9 cellular contexts compared by ENCODE assay signal in the genomic region with DNA sequence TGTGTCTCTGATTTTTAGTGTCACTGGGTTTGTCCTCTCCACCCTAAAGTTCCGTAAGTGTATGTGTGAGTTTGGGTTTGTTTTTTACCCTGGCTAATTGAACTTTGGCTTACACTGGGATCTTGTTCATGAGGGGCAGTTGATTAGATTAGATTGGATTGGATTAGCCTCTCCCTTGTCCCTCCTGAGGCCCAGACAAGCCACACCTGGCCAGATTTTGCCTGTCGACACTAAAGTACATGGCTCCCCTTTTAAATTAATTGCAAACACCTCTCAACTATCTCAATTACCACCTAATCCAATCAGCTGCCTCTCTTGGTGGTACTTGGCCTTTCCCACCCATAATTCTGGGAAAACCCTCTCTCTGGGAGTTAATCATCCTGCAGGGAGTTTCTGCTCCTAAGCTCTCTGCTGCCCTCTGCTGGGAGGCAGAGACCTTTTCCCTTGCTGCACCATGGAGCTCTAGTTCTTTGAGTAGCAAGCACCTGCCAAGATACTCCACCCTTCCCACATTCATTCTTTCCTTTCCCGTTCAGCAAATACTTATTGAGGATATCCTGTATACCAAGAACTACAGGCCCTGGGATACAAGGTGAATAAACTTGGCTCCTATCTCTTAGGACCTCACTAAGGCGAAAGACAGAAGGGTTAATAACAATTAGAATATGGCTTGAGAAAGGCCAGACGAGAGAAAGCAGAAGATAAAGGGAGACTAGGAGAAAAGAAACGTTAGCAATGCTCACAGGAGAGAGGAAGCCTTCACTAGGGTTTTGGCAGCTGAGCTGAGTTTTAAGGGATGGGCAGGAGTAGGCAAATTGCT. TPM values are rescaled to one million over a fixed set of nuclear protein-coding genes. Genes with fewer than 3 reads are reported as not detected.
DNase-seq lines count a peak whose midpoint lies in the region; ATAC-seq and TF ChIP-seq lines count a peak whose summit lies in the region.
"Had no signal": no experiment of that assay in that cellular context is flagged by ENCODE, and none has a peak within 500 bp of the region (broad histone marks: within the 10 kb centered on the region; RNA-seq: fewer than 3 reads in every experiment).

No MANE protein-coding gene starts in this region.

- H3K36me3 Mint-ChIP-seq in CD8-positive, alpha-beta memory T cell: no peaks in the 10 kb centered on the region
- no peaks in the 10 kb centered on the region for H3K36me3 Mint-ChIP-seq in activated T-cell treated with anti-CD3 and anti-CD28 coated beads, Interleukin-2, amount 50 U/mL, for 24 hours (ENCODE audit: low read depth)
- no peaks in the 10 kb centered on the region for H3K36me3 Mint-ChIP-seq in nephron progenitor cell (ENCODE audit: low read depth)
- H3K36me3 Mint-ChIP-seq: IgD-negative memory B cell had no signal

- H3K4me1 ChIP-seq in CD8-positive, alpha-beta memory T cell (ENCODE audit: insufficient read depth, low read length): no peaks in the 10 kb centered on the region
- H3K4me1 ChIP-seq in OCI-LY7 (ENCODE audit: insufficient read depth, low read length, poor library complexity, severe bottlenecking): no peaks in the 10 kb centered on the region
- H3K4me1 ChIP-seq in fibroblast of lung (ENCODE audit: control insufficient read depth, extremely low read depth, insufficient read depth, low read length): no peaks in the 10 kb centered on the region

- H3K9me3 Mint-ChIP-seq in CD8-positive, alpha-beta memory T cell: no peaks in the 10 kb centered on the region
- H3K9me3 Mint-ChIP-seq in activated T-cell treated with anti-CD3 and anti-CD28 coated beads, Interleukin-2, amount 50 U/mL, for 24 hours: no peaks in the 10 kb centered on the region
- H3K9me3 Mint-ChIP-seq in nephron progenitor cell: no peaks in the 10 kb centered on the region
- H3K9me3 Mint-ChIP-seq in stimulated activated naive CD8-positive, alpha-beta T cell treated with anti-CD3 and anti-CD28 coated beads, Interleukin-15, amount 100 ng/mL, for 72 hours: no peaks in the 10 kb centered on the region
- H3K9me3 Mint-ChIP-seq: IgD-negative memory B cell had no signal

- no TSS peak for BruUV-seq in OCI-LY7 (replicated peaks; lab: Mats Ljungman, UMichigan)

- no peaks in the 10 kb centered on the region for H3K27me3 ChIP-seq in CD8-positive, alpha-beta memory T cell (ENCODE audit: insufficient read depth, low read length, poor library complexity, severe bottlenecking)
- no peaks in the 10 kb centered on the region for H3K27me3 ChIP-seq in fibroblast of lung (ENCODE audit: control insufficient read depth, insufficient read depth, low read length)

- H3K79me2 ChIP-seq in OCI-LY7 (ENCODE audit: insufficient read depth, low read depth, low read length) (no peaks in the 10 kb centered on the region), fibroblast of lung (ENCODE audit: control insufficient read depth, insufficient read depth, low read length) (no peaks in the 10 kb centered on the region)

- H3K36me3 ChIP-seq in CD8-positive, alpha-beta memory T cell (ENCODE audit: insufficient read depth, low read length): no peaks in the 10 kb centered on the region
- no peaks in the 10 kb centered on the region for H3K36me3 ChIP-seq in OCI-LY7 (ENCODE audit: insufficient read depth, low read length)
- no peaks in the 10 kb centered on the region for H3K36me3 ChIP-seq in fibroblast of lung (ENCODE audit: control insufficient read depth, insufficient read depth, low read length)

- POLR2A ChIA-PET in CD8-positive, alpha-beta memory T cell (lab: Charles Lee): no interaction called here
- POLR2A ChIA-PET in OCI-LY7 (lab: Charles Lee): no interaction called here

- DNase-seq in CD8-positive, alpha-beta memory T cell: peak; percentile 25 to 60 (median 42)
- DNase-seq in HT-29 (ENCODE audit: low spot score) (peak; percentile 91), OCI-LY7 (ENCODE audit: low spot score) (peak; percentile 60), fibroblast of lung (ENCODE audit: low read depth in 2 of 2) (peak; percentile 52 to 77), nephron progenitor cell (peak; percentile 88)
- peak; percentile 66 for DNase-seq in activated T-cell treated with anti-CD3 and anti-CD28 coated beads, Interleukin-2, amount 50 U/mL, for 24 hours
- peak; percentile 29 to 39 for DNase-seq in stimulated activated naive CD8-positive, alpha-beta T cell treated with anti-CD3 and anti-CD28 coated beads, Interleukin-15, amount 100 ng/mL, for 72 hours

- no peaks in the 10 kb centered on the region for H3K9me3 ChIP-seq in CD8-positive, alpha-beta memory T cell (ENCODE audit: low read length)
- H3K9me3 ChIP-seq in OCI-LY7 (ENCODE audit: low read length) (no peaks in the 10 kb centered on the region), fibroblast of lung (ENCODE audit: control insufficient read depth, insufficient read depth, low read depth, low read length) (no peaks in the 10 kb centered on the region)

- CTCF ChIA-PET in CD8-positive, alpha-beta memory T cell (lab: Charles Lee): interaction anchor here (0.7 to 1.8 kb wide), 11 partner anchors 11 to 344 kb away, joined by 3 to 6 read pairs (median 3); no protein-coding TSS in a partner anchor
- CTCF ChIA-PET in OCI-LY7 (lab: Charles Lee; ENCODE audit: unreplicated experiment): no interaction called here

- no peak for ATAC-seq in stimulated activated naive CD8-positive, alpha-beta T cell treated with anti-CD3 and anti-CD28 coated beads, Interleukin-15, amount 100 ng/mL, for 72 hours
- ATAC-seq in HG02623 (IDR thresholded peaks at IDR 0.05; ENCODE audit: unreplicated experiment): no peak

- H3K9me2 ChIP-seq in OCI-LY7 (ENCODE audit: insufficient read depth, low read length): no peaks in the 10 kb centered on the region

- H3K27ac ChIP-seq in CD8-positive, alpha-beta memory T cell (ENCODE audit: low read depth, low read length): no peak overlapping the region
- H3K27ac ChIP-seq in OCI-LY7 (ENCODE audit: low read depth, low read length, poor library complexity, severe bottlenecking) (no peak overlapping the region), fibroblast of lung (ENCODE audit: insufficient read depth, low read length) (no peak overlapping the region)

- H3K4me1 Mint-ChIP-seq in CD8-positive, alpha-beta memory T cell: no peaks in the 10 kb centered on the region
- no peaks in the 10 kb centered on the region for H3K4me1 Mint-ChIP-seq in activated T-cell treated with anti-CD3 and anti-CD28 coated beads, Interleukin-2, amount 50 U/mL, for 24 hours (ENCODE audit: low read depth)
- H3K4me1 Mint-ChIP-seq in nephron progenitor cell: peaks cover 12% of the 10 kb centered on the region
- H3K4me1 Mint-ChIP-seq in stimulated activated naive CD8-positive, alpha-beta T cell treated with anti-CD3 and anti-CD28 coated beads, Interleukin-15, amount 100 ng/mL, for 72 hours: peaks cover 5% of the 10 kb centered on the region
- H3K4me1 Mint-ChIP-seq: IgD-negative memory B cell had no signal

- H3K4me3 Mint-ChIP-seq in CD8-positive, alpha-beta memory T cell: no peak overlapping the region
- no peak overlapping the region for H3K4me3 Mint-ChIP-seq in activated T-cell treated with anti-CD3 and anti-CD28 coated beads, Interleukin-2, amount 50 U/mL, for 24 hours
- no peak overlapping the region for H3K4me3 Mint-ChIP-seq in nephron progenitor cell
- no peak overlapping the region for H3K4me3 Mint-ChIP-seq in stimulated activated naive CD8-positive, alpha-beta T cell treated with anti-CD3 and anti-CD28 coated beads, Interleukin-15, amount 100 ng/mL, for 72 hours
- H3K4me3 Mint-ChIP-seq: IgD-negative memory B cell had no signal

- peak; percentile 96 for TF ChIP-seq CTCF in OCI-LY7 (conservative IDR thresholded peaks at IDR 0.05; ENCODE audit: low read length)
- peak; percentile 93 to 98 for TF ChIP-seq CTCF in fibroblast of lung (conservative IDR thresholded peaks at IDR 0.05 in 1 of 2, IDR thresholded peaks at IDR 0.05 in 1 of 2; ENCODE audit: low read depth in 1 of 2, low read length in 2 of 2)
- peak; percentile 94 for TF ChIP-seq CTCF in nephron progenitor cell (IDR thresholded peaks at IDR 0.05)

- no peak overlapping the region for H3K9ac ChIP-seq in fibroblast of lung (ENCODE audit: insufficient read depth, low read length)

- peaks cover 5 to 33% of the 10 kb centered on the region in 2 donors for H3K27me3 Mint-ChIP-seq in CD8-positive, alpha-beta memory T cell
- H3K27me3 Mint-ChIP-seq in activated T-cell treated with anti-CD3 and anti-CD28 coated beads, Interleukin-2, amount 50 U/mL, for 24 hours: peaks cover 37% of the 10 kb centered on the region
- peaks cover 17% of the 10 kb centered on the region for H3K27me3 Mint-ChIP-seq in nephron progenitor cell (ENCODE audit: low read depth, poor library complexity)
- H3K27me3 Mint-ChIP-seq in stimulated activated naive CD8-positive, alpha-beta T cell treated with anti-CD3 and anti-CD28 coated beads, Interleukin-15, amount 100 ng/mL, for 72 hours: peaks cover 59% of the 10 kb centered on the region

- H3K4me2 ChIP-seq in OCI-LY7 (ENCODE audit: low read length) (no peak overlapping the region), fibroblast of lung (ENCODE audit: extremely low read depth, insufficient read depth, low read length) (no peak overlapping the region)

- H2AFZ ChIP-seq in OCI-LY7 (ENCODE audit: low read length): no peak overlapping the region
- H2AFZ ChIP-seq in fibroblast of lung (ENCODE audit: low read length): no peak overlapping the region

- intact Hi-C loops in OCI-LY7 (cut with micrococcal nuclease; ENCODE audit: unreplicated experiment): loop anchor here (10.0 kb wide), 1 partner anchor 265 kb away; no protein-coding TSS in a partner anchor

- H3K4me3 ChIP-seq in CD8-positive, alpha-beta memory T cell (ENCODE audit: low read length): no peak overlapping the region
- H3K4me3 ChIP-seq in OCI-LY7 (ENCODE audit: low read depth, low read length, poor library complexity, severe bottlenecking) (no peak overlapping the region), fibroblast of lung (replicated peaks in 1 of 4; ENCODE audit: control extremely low read depth in 1 of 4, insufficient read depth in 1 of 4, low read depth in 3 of 4, low read length in 4 of 4) (no peak overlapping the region)

- no peak overlapping the region for H3K27ac Mint-ChIP-seq in CD8-positive, alpha-beta memory T cell
- no peak overlapping the region for H3K27ac Mint-ChIP-seq in activated T-cell treated with anti-CD3 and anti-CD28 coated beads, Interleukin-2, amount 50 U/mL, for 24 hours
- no peak overlapping the region for H3K27ac Mint-ChIP-seq in nephron progenitor cell
- no peak overlapping the region for H3K27ac Mint-ChIP-seq in stimulated activated naive CD8-positive, alpha-beta T cell treated with anti-CD3 and anti-CD28 coated beads, Interleukin-15, amount 100 ng/mL, for 72 hours
- H3K27ac Mint-ChIP-seq: IgD-negative memory B cell had no signal

- H4K20me1 ChIP-seq in OCI-LY7 (ENCODE audit: insufficient read depth, low read length) (no peaks in the 10 kb centered on the region), fibroblast of lung (ENCODE audit: control insufficient read depth, extremely low read depth, insufficient read depth, low read length) (no peaks in the 10 kb centered on the region)

RNA-seq across cellular contexts. Expression of a gene that starts 60.0 kb away (rescaled TPM):
- 10 to 100 TPM; 47.0 to 51.6 TPM for total RNA-seq in CD8-positive, alpha-beta memory T cell
- 22.1 TPM for polyA plus RNA-seq in CD8-positive, alpha-beta memory T cell
- total RNA-seq in HT-29 (2014; rRNA removed; shearing (Covaris generic)): 15.7 and 16.8 TPM in 2 replicates
- 21.2 and 43.9 TPM in 2 replicates for total RNA-seq in OCI-LY7 (2014; rRNA removed; shearing (Covaris generic))
- total RNA-seq in OCI-LY7 (2022) (42.5 and 46.0 TPM in 2 replicates), fibroblast of lung (19.5 and 30.4 TPM in 2 replicates)
- 36.5 and 57.4 TPM in 2 replicates for polyA plus RNA-seq in fibroblast of lung
- polyA plus RNA-seq in fibroblast of lung (2012): 33.4 and 47.6 TPM in 2 replicates
- 0.78 TPM in 1 of 2 replicates, not detected in the other for polyA minus RNA-seq in fibroblast of lung (ENCODE audit: low replicate concordance)

Comparison
In these comparisons a context has a peak if more than half of its experiments do, and no peak if none do; other contexts are left out.
1. DNase-seq: peak in every context shown above with its lines; median percentile 91 in HT-29; 88 in nephron progenitor cell; 66 in activated T-cell treated with anti-CD3 and anti-CD28 coated beads, Interleukin-2, amount 50 U/mL, for 24 hours; 64 in fibroblast of lung; 60 in OCI-LY7; 42 in CD8-positive, alpha-beta memory T cell; 34 in stimulated activated naive CD8-positive, alpha-beta T cell treated with anti-CD3 and anti-CD28 coated beads, Interleukin-15, amount 100 ng/mL, for 72 hours.